In genomic region chr1:245807954-245808719, GRCh38 we compare ENCODE assay signal across 9 cellular contexts.
DNase-seq lines count a peak whose midpoint lies in the region; ATAC-seq and TF ChIP-seq lines count a peak whose summit lies in the region.
"Had no signal": no experiment of that assay in that cellular context is flagged by ENCODE, and none has a peak within 500 bp of the region (broad histone marks: within the 10 kb centered on the region; RNA-seq: fewer than 3 reads in every experiment).

No MANE protein-coding gene starts in this region.

- peaks cover 0 to 7% (median 0%) of the 10 kb centered on the region in 9 donors for H3K4me1 ChIP-seq in heart right ventricle

- H3K9me3 Mint-ChIP-seq in activated CD4-positive, alpha-beta T cell treated with anti-CD3 and anti-CD28 coated beads, Interleukin-2, amount 10 ng/mL, durations not matched to agents 24 days and 14 days: no peaks in the 10 kb centered on the region

- no peak overlapping the region for H3K27ac ChIP-seq in heart right ventricle

- no peaks in the 10 kb centered on the region for H3K9me3 ChIP-seq in heart right ventricle

- H3K4me3 Mint-ChIP-seq in activated CD4-positive, alpha-beta T cell treated with anti-CD3 and anti-CD28 coated beads, Interleukin-2, amount 10 ng/mL, durations not matched to agents 24 days and 14 days: no peak overlapping the region

- no peaks in the 10 kb centered on the region for H3K36me3 ChIP-seq in heart right ventricle

- DNase-seq in DMS79 (lab: John Stamatoyannopoulos, UW): peak; percentile 70
- DNase-seq in NB4 (ENCODE audit: low read depth): peak; percentile 33
- DNase-seq in left kidney (ENCODE audit: low read depth, low spot score): peak; percentile 38
- no peak for DNase-seq in activated CD4-positive, alpha-beta T cell treated with anti-CD3 and anti-CD28 coated beads, Interleukin-2, amount 50 U/mL, for 48 hours
- no peak for DNase-seq in heart right ventricle
- DNase-seq in activated CD4-positive, alpha-beta T cell treated with anti-CD3 and anti-CD28 coated beads, Interleukin-2, amount 10 ng/mL, durations not matched to agents 24 days and 14 days: no peak
- DNase-seq: H7 had no signal

- 57 to 62% methylated on average over 7 of the region's 7 CpGs for WGBS in heart right ventricle, 2 donors

- H3K4me3 ChIP-seq in NB4 (ENCODE audit: low read depth, low read length): peak overlapping the region; percentile 42
- no peak overlapping the region for H3K4me3 ChIP-seq in heart right ventricle

- TF ChIP-seq POLR2A in NB4 (IDR thresholded peaks at IDR 0.05; ENCODE audit: extremely low read depth, insufficient read length): no peak

- ATAC-seq in GM21381 (IDR thresholded peaks at IDR 0.05; ENCODE audit: unreplicated experiment) (peak; percentile 39), GM19035 (IDR thresholded peaks at IDR 0.05; ENCODE audit: unreplicated experiment) (no peak), heart right ventricle (no peak)

- H3K27me3 Mint-ChIP-seq in activated CD4-positive, alpha-beta T cell treated with anti-CD3 and anti-CD28 coated beads, Interleukin-2, amount 10 ng/mL, durations not matched to agents 24 days and 14 days: no peaks in the 10 kb centered on the region

- H3K4me1 Mint-ChIP-seq in activated CD4-positive, alpha-beta T cell treated with anti-CD3 and anti-CD28 coated beads, Interleukin-2, amount 10 ng/mL, durations not matched to agents 24 days and 14 days: peaks cover 3% of the 10 kb centered on the region

- no peaks in the 10 kb centered on the region for H3K36me3 Mint-ChIP-seq in activated CD4-positive, alpha-beta T cell treated with anti-CD3 and anti-CD28 coated beads, Interleukin-2, amount 10 ng/mL, durations not matched to agents 24 days and 14 days (ENCODE audit: low read depth)

- no peak for TF ChIP-seq CTCF in NB4 (IDR thresholded peaks at IDR 0.05; ENCODE audit: low read depth, low read length)
- TF ChIP-seq CTCF in heart right ventricle (IDR thresholded peaks at IDR 0.05): no peak

- no peaks in the 10 kb centered on the region for H3K27me3 ChIP-seq in heart right ventricle

- intact Hi-C loops in heart right ventricle (cut with DNase I): no loop called here
- intact Hi-C loops in activated CD4-positive, alpha-beta T cell treated with anti-CD3 and anti-CD28 coated beads, Interleukin-2, amount 10 ng/mL, durations not matched to agents 24 days and 14 days (cut with micrococcal nuclease): no loop called here

- no peak overlapping the region for H3K27ac Mint-ChIP-seq in activated CD4-positive, alpha-beta T cell treated with anti-CD3 and anti-CD28 coated beads, Interleukin-2, amount 10 ng/mL, durations not matched to agents 24 days and 14 days

Comparison
In these comparisons a context has a peak if more than half of its experiments do, and no peak if none do; other contexts are left out.
1. DNase-seq: peak in DMS79 (single experiment), NB4 (single experiment) and left kidney (single experiment); none in activated CD4-positive, alpha-beta T cell treated with anti-CD3 and anti-CD28 coated beads, Interleukin-2, amount 50 U/mL, for 48 hours (0 of 2), heart right ventricle (0 of 2) and activated CD4-positive, alpha-beta T cell treated with anti-CD3 and anti-CD28 coated beads, Interleukin-2, amount 10 ng/mL, durations not matched to agents 24 days and 14 days (single experiment).